Comparison of ENCODE assay signal across 8 cellular contexts in genomic region chr19:45528744-45529453, GRCh38. TPM values are rescaled to one million over a fixed set of nuclear protein-coding genes. Genes with fewer than 3 reads are reported as not detected.
A peak's percentile ranks its signal among the peaks of the same experiment; 100 is the strongest.
DNase-seq lines count a peak whose midpoint lies in the region; ATAC-seq lines count a peak whose summit lies in the region.

No MANE protein-coding gene starts in this region.

- no peak overlapping the region for H3K18ac ChIP-seq in mesendoderm (ENCODE audit: low read length)

- H3K4me1 ChIP-seq in mesendoderm (ENCODE audit: control insufficient read depth, low read depth, low read length) = peaks cover 4% of the 10 kb centered on the region

- DNase-seq in DMS153 (lab: John Stamatoyannopoulos, UW) (peak; percentile 48), NCI-H187 treated with DMSO at 0.1 percent for 48 hours (lab: John Stamatoyannopoulos, UW) (peak; percentile 14), caudate nucleus (lab: John Stamatoyannopoulos, UW) (peak in 55 of 61 donors; percentile 12 to 91 (median 71)), mesendoderm (peak; percentile 95), SIG-M5 treated with dmso at 0.1 percent for 504 hours (lab: John Stamatoyannopoulos, UW; ENCODE audit: unreplicated experiment) (no peak), AG08396 (ENCODE audit: low spot score) (no peak)
- DNase-seq in activated CD4-positive, CD25-positive, alpha-beta regulatory T cell treated with anti-CD3 and anti-CD28 coated beads, Interleukin-2, amount 50 U/mL, for 72 hours = no peak

- H2AK5ac ChIP-seq in mesendoderm (ENCODE audit: low read length) = no peak overlapping the region

- peak overlapping the region; percentile 1 for H3K9ac ChIP-seq in mesendoderm (ENCODE audit: low read length)

- H3K23ac ChIP-seq in mesendoderm (ENCODE audit: low read length) = no peak overlapping the region

- H4K8ac ChIP-seq in mesendoderm (ENCODE audit: low read depth, low read length) = no peak overlapping the region

- peak overlapping the region; percentile 33 for H3K4me2 ChIP-seq in mesendoderm (ENCODE audit: low read length)

- H3K79me1 ChIP-seq in mesendoderm (ENCODE audit: low read length) = no peaks in the 10 kb centered on the region

- H2BK5ac ChIP-seq in mesendoderm (ENCODE audit: low read length) = no peak overlapping the region

- H2BK15ac ChIP-seq in mesendoderm (replicated peaks; ENCODE audit: low read depth) = no peak overlapping the region

- peaks cover 7% of the 10 kb centered on the region for H3K36me3 ChIP-seq in mesendoderm (ENCODE audit: control insufficient read depth, insufficient read depth, low read length)

- no peak overlapping the region for H4K5ac ChIP-seq in mesendoderm (ENCODE audit: low read length)

- H3K27me3 ChIP-seq in mesendoderm (ENCODE audit: insufficient read depth, low read length, poor library complexity) = no peaks in the 10 kb centered on the region

- no peak overlapping the region for H3K4ac ChIP-seq in mesendoderm (ENCODE audit: low read depth, low read length)

- no peak overlapping the region for H2BK120ac ChIP-seq in mesendoderm (ENCODE audit: low read depth, low read length)

- H3K4me3 ChIP-seq in mesendoderm (ENCODE audit: low read length) = no peak overlapping the region

- peak overlapping the region; percentile 9 for H3K56ac ChIP-seq in mesendoderm (ENCODE audit: low read length)

- H3K27ac ChIP-seq in caudate nucleus (ENCODE audit: low read depth, low read length) (peak overlapping the region; percentile 58), mesendoderm (ENCODE audit: low read depth, low read length) (no peak overlapping the region)

- no peaks in the 10 kb centered on the region for H3K79me2 ChIP-seq in mesendoderm (ENCODE audit: control insufficient read depth, insufficient read depth, low read length)

- no CpG with 5 or more reads among the region's 51 CpGs for WGBS in mesendoderm (ENCODE audit: extremely low coverage, insufficient coverage, low lambda C conversion rate)

- ATAC-seq in GM18861 (IDR thresholded peaks at IDR 0.05; ENCODE audit: unreplicated experiment) = no peak

RNA-seq across cellular contexts. Expression of gene VASP, which starts 21.6 kb away (rescaled TPM):
- polyA plus RNA-seq in mesendoderm (2013, experiment 1 of 2) = 116 TPM
- 114 TPM for polyA plus RNA-seq in mesendoderm (2013, experiment 2 of 2)

RNA-seq across cellular contexts. Expression of gene PPM1N, which starts 30.7 kb away (rescaled TPM):
- polyA plus RNA-seq in mesendoderm (2013, experiment 1 of 2) = 12.4 TPM
- 12.1 TPM for polyA plus RNA-seq in mesendoderm (2013, experiment 2 of 2)

RNA-seq across cellular contexts. Expression of gene RTN2, which starts 32.1 kb away (rescaled TPM):
- 17.1 TPM for polyA plus RNA-seq in mesendoderm (2013, experiment 1 of 2)
- polyA plus RNA-seq in mesendoderm (2013, experiment 2 of 2) = 17.0 TPM

RNA-seq across cellular contexts. Expression of gene OPA3, which starts 55.7 kb away (rescaled TPM):
- 7.5 TPM for polyA plus RNA-seq in mesendoderm (2013, experiment 1 of 2)
- 7.5 TPM for polyA plus RNA-seq in mesendoderm (2013, experiment 2 of 2)

Comparison
In these comparisons a context has a peak if more than half of its experiments do, and no peak if none do; other contexts are left out.
1. DNase-seq: peak in DMS153 (single experiment), NCI-H187 treated with DMSO at 0.1 percent for 48 hours (single experiment), caudate nucleus (55 of 61) and mesendoderm (single experiment); none in SIG-M5 treated with dmso at 0.1 percent for 504 hours (single experiment), activated CD4-positive, CD25-positive, alpha-beta regulatory T cell treated with anti-CD3 and anti-CD28 coated beads, Interleukin-2, amount 50 U/mL, for 72 hours (single experiment) and AG08396 (single experiment).